ENCODE assay signal across 8 cellular contexts in genomic region chr14:73526036-73526984, GRCh38. TPM values are rescaled to one million over a fixed set of nuclear protein-coding genes. Genes with fewer than 3 reads are reported as not detected.
DNase-seq lines count a peak whose midpoint lies in the region; ATAC-seq and TF ChIP-seq lines count a peak whose summit lies in the region.
"Had no signal": no experiment of that assay in that cellular context is flagged by ENCODE, and none has a peak within 500 bp of the region (broad histone marks: within the 10 kb centered on the region; RNA-seq: fewer than 3 reads in every experiment).

No MANE protein-coding gene starts in this region.

- no peaks in the 10 kb centered on the region for H3K9me3 ChIP-seq in parathyroid adenoma (ENCODE audit: control insufficient read depth, low read length)
- H3K9me3 ChIP-seq in transverse colon, result no peaks in the 10 kb centered on the region

- TF ChIP-seq POLR2A in transverse colon (IDR thresholded peaks at IDR 0.05), result no peak

- no peak overlapping the region for H3K4me2 ChIP-seq in parathyroid adenoma (ENCODE audit: low read length)

- DNase-seq in HT1080 (ENCODE audit: low read depth) (peak; percentile 40), T47D (ENCODE audit: low read depth in 1 of 2, low spot score in 1 of 2) (peak; percentile 29 to 94), transverse colon (no peak), NCI-H1436 treated with DMSO at 0.1 percent for 48 hours (lab: John Stamatoyannopoulos, UW) (no peak)
- DNase-seq: activated B cell treated with CpG ODN at 0.5 μM for 24 hours; activated effector memory CD4-positive, alpha-beta T cell treated with Interleukin-2 at 50 U/mL for 16 hours had no signal

- in situ Hi-C loops in T47D (cut with HindIII; ENCODE audit: low pct_unique_long_range_greater_than_20kb, low sequenced_read_pairs) (no loop called here), transverse colon (cut with MboI; ENCODE audit: low pct_ligation_motif_present in 1 of 4, low pct_unique_long_range_greater_than_20kb in 1 of 4, low sequenced_read_pairs in 3 of 4) (no loop called here)

- no peak for TF ChIP-seq EP300 in transverse colon (IDR thresholded peaks at IDR 0.05; ENCODE audit: low read depth)

- 87 to 91% methylated on average over 3 to 6 of the region's 6 CpGs for WGBS in transverse colon (ENCODE audit: low coverage in 1 of 2), 2 donors

- H3K27ac ChIP-seq in parathyroid adenoma, result peak overlapping the region; percentile 53
- H3K27ac ChIP-seq in transverse colon, result peak overlapping the region in 1 of 4 donors; percentile 25

- intact Hi-C loops in transverse colon (cut with DNase I; ENCODE audit: low total_unique reads), result no loop called here

- no peak for TF ChIP-seq CTCF in parathyroid adenoma (IDR thresholded peaks at IDR 0.05)
- no peak for TF ChIP-seq CTCF in transverse colon (IDR thresholded peaks at IDR 0.05)

- ATAC-seq in GM21528 (IDR thresholded peaks at IDR 0.05; ENCODE audit: low FRiP score, unreplicated experiment), result no peak

- H3K36me3 ChIP-seq in parathyroid adenoma (ENCODE audit: control insufficient read depth, insufficient read depth, low read length) (no peaks in the 10 kb centered on the region), transverse colon (no peaks in the 10 kb centered on the region)

- H3K9ac ChIP-seq in parathyroid adenoma, result no peak overlapping the region

- H3K4me1 ChIP-seq in parathyroid adenoma (peaks cover 8% of the 10 kb centered on the region), transverse colon (no peaks in the 10 kb centered on the region)

- no peaks in the 10 kb centered on the region for H3K79me2 ChIP-seq in parathyroid adenoma

- no peaks in the 10 kb centered on the region for H3K27me3 ChIP-seq in parathyroid adenoma (ENCODE audit: control insufficient read depth, insufficient read depth, low read length)
- no peaks in the 10 kb centered on the region for H3K27me3 ChIP-seq in transverse colon

- H2AFZ ChIP-seq in parathyroid adenoma, result peak overlapping the region; percentile 38

- no peak overlapping the region for H3K4me3 ChIP-seq in parathyroid adenoma (ENCODE audit: low read depth, low read length)
- H3K4me3 ChIP-seq in transverse colon, result no peak overlapping the region

RNA-seq across cellular contexts. Expression of gene ACOT1, which starts 10.6 kb away (rescaled TPM):
- not detected in 2 replicates for total RNA-seq in HT1080 (2014; rRNA removed; shearing (Covaris generic))
- not detected in 2 replicates for polyA plus RNA-seq in HT1080 (2015; cell fraction: cytosol; rRNA removed)
- polyA plus RNA-seq in HT1080 (2015; cell fraction: nucleus; rRNA removed), result not detected in 2 replicates
- 10 to 100 TPM in 1 of 4 donors, 1 to 10 TPM in 2, under 1 TPM in 1; 0.40 to 10.9 (median 7.6) TPM for total RNA-seq in transverse colon

RNA-seq across cellular contexts. Expression of gene HEATR4, which starts 32.4 kb away (rescaled TPM):
- total RNA-seq in HT1080 (2014; rRNA removed; shearing (Covaris generic)), result not detected in 2 replicates
- not detected in 2 replicates for polyA plus RNA-seq in HT1080 (2015; cell fraction: cytosol; rRNA removed)
- not detected in 2 replicates for polyA plus RNA-seq in HT1080 (2015; cell fraction: nucleus; rRNA removed)
- under 1 TPM in 2 of 4 donors, not detected in 2; 0.41 to 0.79 TPM for total RNA-seq in transverse colon
- total RNA-seq: activated B cell treated with CpG ODN at 0.5 μM for 24 hours had no signal

RNA-seq across cellular contexts. Expression of gene RIOX1, which starts 35.6 kb away (rescaled TPM):
- total RNA-seq in HT1080 (2014; rRNA removed; shearing (Covaris generic)), result 0.13 and 0.43 TPM in 2 replicates
- 0.38 and 0.59 TPM in 2 replicates for polyA plus RNA-seq in HT1080 (2015; cell fraction: cytosol; rRNA removed)
- polyA plus RNA-seq in HT1080 (2015; cell fraction: nucleus; rRNA removed), result 0.52 and 0.68 TPM in 2 replicates
- total RNA-seq in transverse colon, result 10 to 100 TPM in 3 of 4 donors, 1 to 10 TPM in 1; 9.6 to 39.8 (median 18.0) TPM

RNA-seq across cellular contexts. Expression of gene ACOT2, which starts 42.7 kb away (rescaled TPM):
- total RNA-seq in HT1080 (2014; rRNA removed; shearing (Covaris generic)), result 12.8 and 13.7 TPM in 2 replicates
- polyA plus RNA-seq in HT1080 (2015; cell fraction: cytosol; rRNA removed), result 4.1 and 5.3 TPM in 2 replicates
- polyA plus RNA-seq in HT1080 (2015; cell fraction: nucleus; rRNA removed), result 6.7 and 10.0 TPM in 2 replicates
- 10 to 100 TPM; 10.1 to 76.3 (median 53.6) TPM for total RNA-seq in transverse colon

Comparison
In these comparisons a context has a peak if more than half of its experiments do, and no peak if none do; other contexts are left out.
1. DNase-seq: peak in HT1080 (single experiment) and T47D (2 of 2); none in transverse colon (single experiment) and NCI-H1436 treated with DMSO at 0.1 percent for 48 hours (single experiment).